In the genomic region with DNA sequence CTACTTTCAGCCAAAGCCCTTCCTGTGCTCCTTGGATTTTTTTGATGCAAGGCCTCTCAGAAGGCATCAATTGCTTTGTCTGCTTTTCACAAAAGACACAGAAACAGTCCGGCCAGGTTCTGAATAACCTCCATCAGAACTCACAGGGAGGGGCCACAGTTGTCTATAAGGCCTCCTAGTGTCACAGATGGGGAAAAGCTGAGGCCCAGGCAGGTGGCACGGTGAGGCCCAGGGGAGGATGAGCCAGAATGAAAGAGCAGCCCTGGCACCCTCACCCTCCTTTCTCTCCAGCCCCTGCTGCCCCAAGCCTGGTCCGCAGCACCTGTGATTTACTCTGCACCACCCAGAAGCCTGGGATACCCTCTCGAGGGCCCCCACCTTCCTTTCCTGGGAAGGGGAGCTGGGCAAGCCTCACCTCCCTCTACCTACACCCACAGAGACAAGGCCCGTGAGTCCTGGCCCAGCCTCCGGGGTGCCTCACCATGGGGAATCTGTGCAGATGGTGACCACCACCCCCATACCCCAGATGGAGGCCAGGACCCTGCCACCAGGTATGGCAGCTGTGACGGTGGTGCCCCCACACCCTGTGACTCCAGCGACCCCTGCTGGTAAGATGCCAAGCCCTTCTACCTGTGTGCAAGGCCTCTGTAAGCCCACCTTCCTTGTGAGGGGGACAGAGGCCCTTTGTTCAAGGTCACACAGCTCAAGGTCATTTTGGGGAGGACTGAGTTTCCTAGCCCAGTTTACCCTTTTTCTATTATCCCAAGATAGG, we compare ENCODE assay signal across 1 cellular context.
TF ChIP-seq lines count a peak whose summit lies in the region.

No MANE protein-coding gene starts in this region.

TF ChIP-seq in SK-N-SH treated with all-trans-retinoic acid at 6 μM for 48 hours, 23 proteins besides CTCF, POLR2A, EP300 and RAD21 (continued from another document):
- TF ChIP-seq CSRNP3 (CRISPR knock-in tag; IDR thresholded peaks at IDR 0.05): no peak
- TF ChIP-seq ZFP3 (CRISPR knock-in tag; IDR thresholded peaks at IDR 0.05): no peak
- no peak for TF ChIP-seq ZNF565 (CRISPR knock-in tag; conservative IDR thresholded peaks at IDR 0.05; ENCODE audit: low read depth)
- no peak for TF ChIP-seq TCF4 (CRISPR knock-in tag; IDR thresholded peaks at IDR 0.05; ENCODE audit: borderline replicate concordance)
- no peak for TF ChIP-seq CREB5 (CRISPR knock-in tag; IDR thresholded peaks at IDR 0.05; ENCODE audit: low read depth)
